20 cellular contexts compared by ENCODE assay signal in genomic region chr1:107966550-107966949, GRCh38. TPM values are rescaled to one million over a fixed set of nuclear protein-coding genes. Genes with fewer than 3 reads are reported as not detected.
DNase-seq lines count a peak whose midpoint lies in the region; TF ChIP-seq lines count a peak whose summit lies in the region.
"Had no signal": no experiment of that assay in that cellular context is flagged by ENCODE, and none has a peak within 500 bp of the region (broad histone marks: within the 10 kb centered on the region; RNA-seq: fewer than 3 reads in every experiment).

No MANE protein-coding gene starts in this region.

- no peak overlapping the region for H3K4me3 ChIP-seq in CD8-positive, alpha-beta memory T cell (ENCODE audit: low read length)
- no peak overlapping the region for H3K4me3 ChIP-seq in PC-9
- H3K4me3 ChIP-seq: HAP-1 had no signal

- CTCF ChIA-PET in CD8-positive, alpha-beta memory T cell (lab: Charles Lee) = no interaction called here
- CTCF ChIA-PET in PC-9 (lab: Charles Lee) = no interaction called here

- H4K20me1 ChIP-seq in PC-9 (ENCODE audit: insufficient read depth) = no peaks in the 10 kb centered on the region

- POLR2A ChIA-PET in CD8-positive, alpha-beta memory T cell (lab: Charles Lee) = no interaction called here
- POLR2A ChIA-PET in PC-9 (lab: Charles Lee; ENCODE audit: unreplicated experiment) = no interaction called here

- no peak overlapping the region for H3K27ac Mint-ChIP-seq in T-helper 2 cell treated with Interferon-gamma antibody and Interleukin-4, amounts not matched to agents 5 μg/mL and 100 μg/mL, for 36 hours
- H3K27ac Mint-ChIP-seq in CD8-positive, alpha-beta memory T cell = peak overlapping the region in 1 of 8 donors; percentile 42
- no peak overlapping the region for H3K27ac Mint-ChIP-seq in brain
- no peak overlapping the region for H3K27ac Mint-ChIP-seq in nephron

- no peaks in the 10 kb centered on the region for H3K36me3 ChIP-seq in CD8-positive, alpha-beta memory T cell (ENCODE audit: insufficient read depth, low read length)
- no peaks in the 10 kb centered on the region for H3K36me3 ChIP-seq in PC-9 (ENCODE audit: low read depth)
- H3K36me3 ChIP-seq: HAP-1, left lung, sigmoid colon, tibial artery had no signal

- peaks cover 23% of the 10 kb centered on the region for H3K4me1 Mint-ChIP-seq in T-helper 2 cell treated with Interferon-gamma antibody and Interleukin-4, amounts not matched to agents 5 μg/mL and 100 μg/mL, for 36 hours (ENCODE audit: low read depth)
- peaks cover 27 to 35% (median 31%) of the 10 kb centered on the region in 3 donors for H3K4me1 Mint-ChIP-seq in CD8-positive, alpha-beta memory T cell
- peaks cover 27% of the 10 kb centered on the region for H3K4me1 Mint-ChIP-seq in brain
- peaks cover 19% of the 10 kb centered on the region for H3K4me1 Mint-ChIP-seq in nephron

- DNase-seq in T-helper 2 cell treated with Interferon-gamma antibody and Interleukin-4, amounts not matched to agents 5 μg/mL and 100 μg/mL, for 36 hours (ENCODE audit: low spot score) = no peak
- DNase-seq in T-helper 2 cell (no peak), cerebellar nuclear complex (lab: John Stamatoyannopoulos, UW) (no peak), PC-9 (no peak), NOMO-1 treated with dmso at 0.1 percent for 144 hours (lab: John Stamatoyannopoulos, UW; ENCODE audit: unreplicated experiment) (no peak)
- no peak for DNase-seq in CD8-positive, alpha-beta memory T cell
- DNase-seq: 8988T; anterior cingulate cortex; left lung; NCI-H1092 treated with DMSO at 0.1 percent for 48 hours; NCI-H2081; NCI-H510A treated with DMSO at 0.1 percent for 48 hours; RPMI8226; sigmoid colon; stimulated activated naive CD4-positive, alpha-beta T cell; tibial artery had no signal

- no peak overlapping the region for H3K27ac ChIP-seq in CD8-positive, alpha-beta memory T cell (ENCODE audit: low read depth, low read length)
- no peak overlapping the region for H3K27ac ChIP-seq in PC-9
- H3K27ac ChIP-seq: tibial artery had no signal

- intact Hi-C loops in PC-9 (cut with micrococcal nuclease; ENCODE audit: unreplicated experiment) = loop anchor here (10.0 kb wide), 2 partner anchors 158 to 182 kb away; no protein-coding TSS in a partner anchor

- H3K27me3 Mint-ChIP-seq in T-helper 2 cell treated with Interferon-gamma antibody and Interleukin-4, amounts not matched to agents 5 μg/mL and 100 μg/mL, for 36 hours (ENCODE audit: low read depth) = peaks cover 3% of the 10 kb centered on the region
- peaks cover 3% of the 10 kb centered on the region in 2 donors for H3K27me3 Mint-ChIP-seq in CD8-positive, alpha-beta memory T cell
- peaks cover 25% of the 10 kb centered on the region for H3K27me3 Mint-ChIP-seq in brain
- H3K27me3 Mint-ChIP-seq in nephron (ENCODE audit: low read depth) = peaks cover 37% of the 10 kb centered on the region

- peaks cover 17% of the 10 kb centered on the region for H3K4me1 ChIP-seq in CD8-positive, alpha-beta memory T cell (ENCODE audit: insufficient read depth, low read length)
- peaks cover 11% of the 10 kb centered on the region for H3K4me1 ChIP-seq in PC-9 (replicated peaks; ENCODE audit: insufficient read depth)
- H3K4me1 ChIP-seq: HAP-1 had no signal

- H3K79me2 ChIP-seq in PC-9 (ENCODE audit: low read depth) = no peaks in the 10 kb centered on the region

- no peaks in the 10 kb centered on the region for H3K36me3 Mint-ChIP-seq in T-helper 2 cell treated with Interferon-gamma antibody and Interleukin-4, amounts not matched to agents 5 μg/mL and 100 μg/mL, for 36 hours (ENCODE audit: low read depth)
- peaks cover 0 to 14% (median 0%) of the 10 kb centered on the region in 3 donors for H3K36me3 Mint-ChIP-seq in CD8-positive, alpha-beta memory T cell
- H3K36me3 Mint-ChIP-seq in brain (no peaks in the 10 kb centered on the region), nephron (ENCODE audit: low read depth) (no peaks in the 10 kb centered on the region)

- no peaks in the 10 kb centered on the region for H3K27me3 ChIP-seq in CD8-positive, alpha-beta memory T cell (ENCODE audit: insufficient read depth, low read length, poor library complexity, severe bottlenecking)
- H3K27me3 ChIP-seq in PC-9 (ENCODE audit: insufficient read depth, low read depth) = no peaks in the 10 kb centered on the region

- H3K4me2 ChIP-seq in PC-9 = no peak overlapping the region

- no TSS peak for BruUV-seq in PC-9 (replicated peaks; lab: Mats Ljungman, UMichigan)

- no peak for TF ChIP-seq CTCF in brain (conservative IDR thresholded peaks at IDR 0.05)
- TF ChIP-seq CTCF in nephron (IDR thresholded peaks at IDR 0.05; ENCODE audit: unreplicated experiment in 3 of 3) = no peak
- TF ChIP-seq CTCF in PC-9 (conservative IDR thresholded peaks at IDR 0.05) = no peak

- no peak overlapping the region for H2AFZ ChIP-seq in PC-9

- peak overlapping the region; percentile 41 for H3K4me3 Mint-ChIP-seq in T-helper 2 cell treated with Interferon-gamma antibody and Interleukin-4, amounts not matched to agents 5 μg/mL and 100 μg/mL, for 36 hours
- peak overlapping the region in 6 of 7 donors; percentile 23 to 96 (median 62) for H3K4me3 Mint-ChIP-seq in CD8-positive, alpha-beta memory T cell
- H3K4me3 Mint-ChIP-seq in brain (peak overlapping the region; percentile 48 to 75 (median 55)), nephron (peak overlapping the region; percentile 64 to 77 (median 72))

- peaks cover 7% of the 10 kb centered on the region; the same call in 1 of the 2 replicates for H3F3A ChIP-seq in PC-9 (ENCODE audit: insufficient read depth, low read depth)

- H3K9me2 ChIP-seq in PC-9 (ENCODE audit: insufficient read depth) = no peaks in the 10 kb centered on the region

- H3K9me3 ChIP-seq in CD8-positive, alpha-beta memory T cell (ENCODE audit: low read length) = no peaks in the 10 kb centered on the region
- H3K9me3 ChIP-seq in PC-9 (ENCODE audit: insufficient read depth, low read depth) = no peaks in the 10 kb centered on the region
- H3K9me3 ChIP-seq: HAP-1, left lung, sigmoid colon, tibial artery had no signal

- no peaks in the 10 kb centered on the region for H3K9me3 Mint-ChIP-seq in T-helper 2 cell treated with Interferon-gamma antibody and Interleukin-4, amounts not matched to agents 5 μg/mL and 100 μg/mL, for 36 hours
- no peaks in the 10 kb centered on the region for H3K9me3 Mint-ChIP-seq in CD8-positive, alpha-beta memory T cell
- H3K9me3 Mint-ChIP-seq in brain = peaks cover 0 to 3% (median 0%) of the 10 kb centered on the region in 5 experiments
- no peaks in the 10 kb centered on the region for H3K9me3 Mint-ChIP-seq in nephron

RNA-seq across cellular contexts. Expression of gene VAV3, which starts 1.6 kb away (rescaled TPM):
- total RNA-seq in CD8-positive, alpha-beta memory T cell = 1 to 10 TPM; 4.4 to 4.7 TPM
- 13.7 TPM for polyA plus RNA-seq in CD8-positive, alpha-beta memory T cell
- 0.87 TPM for polyA plus RNA-seq in brain (ENCODE audit: insufficient read depth, low read depth, low replicate concordance)
- total RNA-seq in PC-9 (2021) = 0.63 and 1.7 TPM in 2 replicates
- total RNA-seq: fibroblast of lung had no signal
- polyA plus RNA-seq: fibroblast of lung had no signal
